ENCODE assay signal across 7 cellular contexts in genomic region chr6:106425382-106425781, GRCh38.
"Had no signal": no experiment of that assay in that cellular context is flagged by ENCODE, and none has a peak within 500 bp of the region (broad histone marks: within the 10 kb centered on the region; RNA-seq: fewer than 3 reads in every experiment).

No MANE protein-coding gene starts in this region.

- H3K4me3 ChIP-seq: GM23338 had no signal

- H3K4me3 Mint-ChIP-seq: GM23338, H9, IgD-negative memory B cell had no signal

- H3K9me3 Mint-ChIP-seq: GM23338, H9, IgD-negative memory B cell had no signal

- H3K4me2 ChIP-seq: GM23338 had no signal

- H3K4me1 Mint-ChIP-seq: IgD-negative memory B cell had no signal

- DNase-seq: H9, HCEC 1CT had no signal

- FAIRE-seq: H1, H54, HTR-8/SVneo had no signal

- H3K27ac Mint-ChIP-seq: GM23338, H9, IgD-negative memory B cell had no signal

- H2AFZ ChIP-seq: GM23338 had no signal

- H3K36me3 Mint-ChIP-seq: IgD-negative memory B cell had no signal

- H3K27me3 Mint-ChIP-seq: IgD-negative memory B cell had no signal

- ATAC-seq: GM23338 had no signal
